Comparison of ENCODE assay signal across 2 cellular contexts in genomic region chr11:60838132-60838531, GRCh38.
TF ChIP-seq lines count a peak whose summit lies in the region.

No MANE protein-coding gene starts in this region.

TF ChIP-seq in SK-N-SH, 30 proteins besides CTCF, POLR2A, EP300 and RAD21 (continued from another document):
- no peak for TF ChIP-seq REST (IDR thresholded peaks at IDR 0.05; ENCODE audit: low read depth, low read length)
- TF ChIP-seq IRF3 (IDR thresholded peaks at IDR 0.05; ENCODE audit: low read depth, low read length), result no peak
- no peak for TF ChIP-seq TEAD4 (IDR thresholded peaks at IDR 0.05; ENCODE audit: borderline replicate concordance, insufficient read depth)
- no peak for TF ChIP-seq RFX5 (IDR thresholded peaks at IDR 0.05; ENCODE audit: low read length)
- TF ChIP-seq SIN3A (IDR thresholded peaks at IDR 0.05; ENCODE audit: borderline replicate concordance, low read depth, low read length), result no peak
- no peak for TF ChIP-seq MAX (IDR thresholded peaks at IDR 0.05; ENCODE audit: low read depth)
- no peak for TF ChIP-seq CHD2 (IDR thresholded peaks at IDR 0.05; ENCODE audit: low read length, partially characterized antibody)
- no peak for TF ChIP-seq ZBTB33 (IDR thresholded peaks at IDR 0.05; ENCODE audit: borderline replicate concordance, low read depth)
- no peak for TF ChIP-seq SMC3 (IDR thresholded peaks at IDR 0.05; ENCODE audit: low read depth, low read length)
- no peak for TF ChIP-seq USF1 (IDR thresholded peaks at IDR 0.05; ENCODE audit: borderline replicate concordance, low read depth)
- no peak for TF ChIP-seq FOXJ3 (CRISPR knock-in tag; IDR thresholded peaks at IDR 0.05)

TF ChIP-seq in SK-N-SH treated with all-trans-retinoic acid at 6 μM for 48 hours, 23 proteins besides CTCF, POLR2A, EP300 and RAD21 (continued from another document):
- TF ChIP-seq POU6F1 (CRISPR knock-in tag; IDR thresholded peaks at IDR 0.05; ENCODE audit: borderline replicate concordance, low read depth), result no peak
- no peak for TF ChIP-seq PATZ1 (CRISPR knock-in tag; IDR thresholded peaks at IDR 0.05; ENCODE audit: borderline replicate concordance)
- TF ChIP-seq RARB (CRISPR knock-in tag; IDR thresholded peaks at IDR 0.05), result no peak
- TF ChIP-seq ZNF565 (CRISPR knock-in tag; conservative IDR thresholded peaks at IDR 0.05; ENCODE audit: low read depth), result no peak
- no peak for TF ChIP-seq PPARA (CRISPR knock-in tag; IDR thresholded peaks at IDR 0.05; ENCODE audit: borderline replicate concordance)
- TF ChIP-seq ZFP30 (CRISPR knock-in tag; IDR thresholded peaks at IDR 0.05), result no peak
- no peak for TF ChIP-seq BACH2 (CRISPR knock-in tag; IDR thresholded peaks at IDR 0.05; ENCODE audit: borderline replicate concordance)
